ENCODE assay signal across 1 cellular context in the genomic region with DNA sequence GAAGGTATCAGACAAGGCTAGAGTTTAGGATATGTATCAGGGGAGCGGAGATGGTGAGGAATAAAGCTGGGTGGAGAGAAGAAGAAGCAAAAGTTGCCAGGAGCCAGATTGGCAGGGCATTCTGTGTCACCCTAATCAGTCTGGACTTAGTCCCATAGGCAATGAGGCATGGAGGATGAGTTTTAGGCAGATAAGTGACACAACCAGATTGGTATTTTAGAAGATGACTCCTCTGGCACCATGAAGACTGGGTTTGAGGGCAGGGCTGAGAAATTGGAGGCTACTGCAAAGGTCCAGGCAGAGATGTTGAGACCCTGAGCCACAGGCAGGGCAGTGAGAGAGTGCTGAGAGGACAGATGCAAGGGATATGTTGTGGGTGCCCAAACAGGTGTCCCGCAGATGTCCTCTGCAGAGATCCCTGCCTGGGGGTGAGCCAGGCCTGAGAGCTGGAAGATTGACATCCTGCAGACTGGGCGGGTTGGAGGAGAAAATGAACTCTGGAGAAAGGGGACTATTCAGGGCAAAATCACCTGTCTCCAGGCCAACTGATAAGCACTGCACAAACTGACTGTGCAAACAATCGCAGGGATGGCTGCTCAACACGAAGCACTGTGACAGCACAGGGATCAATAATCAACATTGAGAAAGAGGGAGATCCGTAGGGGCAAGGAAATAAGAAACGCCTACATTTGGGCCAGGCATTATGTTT.
TF ChIP-seq lines count a peak whose summit lies in the region.

No MANE protein-coding gene starts in this region.

TF ChIP-seq in HepG2, 621 proteins besides CTCF, POLR2A, EP300 and RAD21 (continued from another document and continues in another):
- TF ChIP-seq ZBTB40 (IDR thresholded peaks at IDR 0.05), result no peak
- 0 out of 2 replicates have a peak, but pooled peaks have one; percentile 23 for TF ChIP-seq ZBTB40 (CRISPR knock-in tag; IDR thresholded peaks at IDR 0.05)
- TF ChIP-seq ZSCAN21 (CRISPR knock-in tag; IDR thresholded peaks at IDR 0.05; ENCODE audit: borderline replicate concordance), result no peak
- no peak for TF ChIP-seq STAG1 (CRISPR knock-in tag; IDR thresholded peaks at IDR 0.05)
- 0 out of 2 replicates have a peak, but pooled peaks have one; percentile 28 for TF ChIP-seq ZNF670 (CRISPR knock-in tag; IDR thresholded peaks at IDR 0.05; ENCODE audit: borderline replicate concordance)
- no peak for TF ChIP-seq ZSCAN12 (CRISPR knock-in tag; IDR thresholded peaks at IDR 0.05)
- no peak for TF ChIP-seq HMGXB3 (CRISPR knock-in tag; IDR thresholded peaks at IDR 0.05; ENCODE audit: borderline replicate concordance)
- no peak for TF ChIP-seq ZNF598 (CRISPR knock-in tag; IDR thresholded peaks at IDR 0.05; ENCODE audit: borderline replicate concordance)
- no peak for TF ChIP-seq ZNF280B (CRISPR knock-in tag; IDR thresholded peaks at IDR 0.05; ENCODE audit: borderline replicate concordance)
- 0 out of 2 replicates have a peak, but pooled peaks have one; percentile 58 for TF ChIP-seq KDM1A (CRISPR knock-in tag; IDR thresholded peaks at IDR 0.05)
- TF ChIP-seq ZNF281 (CRISPR knock-in tag; IDR thresholded peaks at IDR 0.05; ENCODE audit: borderline replicate concordance), result no peak
- no peak for TF ChIP-seq U2AF2 (IDR thresholded peaks at IDR 0.05; ENCODE audit: low read depth, low read length)
- TF ChIP-seq, protein P1, sequence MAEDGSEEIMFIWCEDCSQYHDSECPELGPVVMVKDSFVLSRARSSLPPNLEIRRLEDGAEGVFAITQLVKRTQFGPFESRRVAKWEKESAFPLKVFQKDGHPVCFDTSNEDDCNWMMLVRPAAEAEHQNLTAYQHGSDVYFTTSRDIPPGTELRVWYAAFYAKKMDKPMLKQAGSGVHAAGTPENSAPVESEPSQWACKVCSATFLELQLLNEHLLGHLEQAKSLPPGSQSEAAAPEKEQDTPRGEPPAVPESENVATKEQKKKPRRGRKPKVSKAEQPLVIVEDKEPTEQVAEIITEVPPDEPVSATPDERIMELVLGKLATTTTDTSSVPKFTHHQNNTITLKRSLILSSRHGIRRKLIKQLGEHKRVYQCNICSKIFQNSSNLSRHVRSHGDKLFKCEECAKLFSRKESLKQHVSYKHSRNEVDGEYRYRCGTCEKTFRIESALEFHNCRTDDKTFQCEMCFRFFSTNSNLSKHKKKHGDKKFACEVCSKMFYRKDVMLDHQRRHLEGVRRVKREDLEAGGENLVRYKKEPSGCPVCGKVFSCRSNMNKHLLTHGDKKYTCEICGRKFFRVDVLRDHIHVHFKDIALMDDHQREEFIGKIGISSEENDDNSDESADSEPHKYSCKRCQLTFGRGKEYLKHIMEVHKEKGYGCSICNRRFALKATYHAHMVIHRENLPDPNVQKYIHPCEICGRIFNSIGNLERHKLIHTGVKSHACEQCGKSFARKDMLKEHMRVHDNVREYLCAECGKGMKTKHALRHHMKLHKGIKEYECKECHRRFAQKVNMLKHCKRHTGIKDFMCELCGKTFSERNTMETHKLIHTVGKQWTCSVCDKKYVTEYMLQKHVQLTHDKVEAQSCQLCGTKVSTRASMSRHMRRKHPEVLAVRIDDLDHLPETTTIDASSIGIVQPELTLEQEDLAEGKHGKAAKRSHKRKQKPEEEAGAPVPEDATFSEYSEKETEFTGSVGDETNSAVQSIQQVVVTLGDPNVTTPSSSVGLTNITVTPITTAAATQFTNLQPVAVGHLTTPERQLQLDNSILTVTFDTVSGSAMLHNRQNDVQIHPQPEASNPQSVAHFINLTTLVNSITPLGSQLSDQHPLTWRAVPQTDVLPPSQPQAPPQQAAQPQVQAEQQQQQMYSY (CRISPR knock-in tag; IDR thresholded peaks at IDR 0.05), result no peak
- TF ChIP-seq GPN1 (CRISPR knock-in tag; IDR thresholded peaks at IDR 0.05; ENCODE audit: borderline replicate concordance), result no peak
- TF ChIP-seq ZNF383 (CRISPR knock-in tag; IDR thresholded peaks at IDR 0.05; ENCODE audit: borderline replicate concordance), result no peak
- 0 out of 2 replicates have a peak, but pooled peaks have one; percentile 11 for TF ChIP-seq PPARG (CRISPR knock-in tag; conservative IDR thresholded peaks at IDR 0.05)
- TF ChIP-seq ZSCAN9 (CRISPR knock-in tag; IDR thresholded peaks at IDR 0.05; ENCODE audit: borderline replicate concordance), result 0 out of 2 replicates have a peak, but pooled peaks have one; percentile 53
- no peak for TF ChIP-seq GRHL1 (CRISPR knock-in tag; conservative IDR thresholded peaks at IDR 0.05)
